In genomic region chr1:155522069-155522468, GRCh38 we compare ENCODE assay signal across 20 cellular contexts. TPM values are rescaled to one million over a fixed set of nuclear protein-coding genes. Genes with fewer than 3 reads are reported as not detected.
A peak's percentile ranks its signal among the peaks of the same experiment; 100 is the strongest.
DNase-seq lines count a peak whose midpoint lies in the region; ATAC-seq and TF ChIP-seq lines count a peak whose summit lies in the region.
"Had no signal": no experiment of that assay in that cellular context is flagged by ENCODE, and none has a peak within 500 bp of the region (broad histone marks: within the 10 kb centered on the region; RNA-seq: fewer than 3 reads in every experiment).

No MANE protein-coding gene starts in this region.

- TF ChIP-seq CTCF in BJ (IDR thresholded peaks at IDR 0.05; ENCODE audit: insufficient read depth, low read depth, low read length) (no peak), osteocyte (IDR thresholded peaks at IDR 0.05) (no peak)

- peaks cover 7% of the 10 kb centered on the region; the same call in 1 of the 2 replicates for H4K20me1 ChIP-seq in GM23248 (ENCODE audit: insufficient read depth)

- 79 to 84% methylated on average over 2 of the region's 2 CpGs for WGBS in GM23248 (ENCODE audit: low coverage in 1 of 2, low lambda C conversion rate in 2 of 2, missing lambda C conversion rate in 2 of 2), 2 experiments

- H3K4me2 ChIP-seq in GM23248 (ENCODE audit: unreplicated experiment), result peak overlapping the region; percentile 4

- in situ Hi-C loops in GM23248 (cut with MboI), result no loop called here

- peak; percentile 64 for ATAC-seq in SK-N-SH treated with all-trans-retinoic acid at 6 μM for 48 hours
- ATAC-seq in GM19395 (IDR thresholded peaks at IDR 0.05; ENCODE audit: unreplicated experiment), result no peak
- ATAC-seq: Panc1 had no signal

- H3K27me3 Mint-ChIP-seq in osteocyte (ENCODE audit: unreplicated experiment), result no peaks in the 10 kb centered on the region

- H3K27ac ChIP-seq in GM23248, result peak overlapping the region; percentile 31; the same call in 1 of the 2 replicates

- no peak overlapping the region for H2AFZ ChIP-seq in GM23248

- no peaks in the 10 kb centered on the region for H3K9me3 ChIP-seq in GM23248 (ENCODE audit: low read depth)

- no peaks in the 10 kb centered on the region for H3F3A ChIP-seq in GM23248 (ENCODE audit: insufficient read depth)

- H3K4me3 Mint-ChIP-seq in osteocyte (ENCODE audit: unreplicated experiment), result no peak overlapping the region

- DNase-seq in BJ (ENCODE audit: low read depth) (peak; percentile 26), GM23248 (peak; percentile 41), lung microvascular endothelial cell (ENCODE audit: low read depth in 2 of 2) (peak; percentile 4 to 5), osteocyte (ENCODE audit: extremely low spot score, unreplicated experiment) (no peak), DMS 273 treated with DMSO at 0.1 percent for 48 hours (lab: John Stamatoyannopoulos, UW) (no peak)
- DNase-seq: AML-193; DMS53; GOT3; HCEC 1CT; KBM-7; NCI-H1105; NCI-H146; NCI-H2029; NCI-H345; NCI-H524; NCI-H774; NK-92 treated with Interleukin-12 subunit alpha and Interleukin-12 subunit beta, amount 100 ng/mL, for 24 hours had no signal

- no peak overlapping the region for H3K27ac Mint-ChIP-seq in osteocyte (ENCODE audit: unreplicated experiment)

- H3K36me3 ChIP-seq in BJ (ENCODE audit: control insufficient read depth, insufficient read depth, low read length) (no peaks in the 10 kb centered on the region), GM23248 (ENCODE audit: low read depth) (no peaks in the 10 kb centered on the region)

- H3K27me3 ChIP-seq in BJ (ENCODE audit: control insufficient read depth, insufficient read depth, low read length) (no peaks in the 10 kb centered on the region), GM23248 (replicated peaks; ENCODE audit: insufficient read depth) (no peaks in the 10 kb centered on the region)

- no peak overlapping the region for H3K9ac ChIP-seq in GM23248

- H3K9me2 ChIP-seq in GM23248 (ENCODE audit: insufficient read depth), result no peaks in the 10 kb centered on the region

- H3K4me1 Mint-ChIP-seq in osteocyte (ENCODE audit: unreplicated experiment), result peaks cover 3% of the 10 kb centered on the region

- CTCF ChIA-PET in BJ (lab: Yijun Ruan, JAX), result no interaction called here

- H3K9me3 Mint-ChIP-seq in osteocyte (ENCODE audit: unreplicated experiment), result no peaks in the 10 kb centered on the region

- peaks cover 14% of the 10 kb centered on the region for H3K36me3 Mint-ChIP-seq in osteocyte (ENCODE audit: unreplicated experiment)

- POLR2A ChIA-PET in BJ (lab: Charles Lee), result no interaction called here

- H3K4me1 ChIP-seq in GM23248 (ENCODE audit: insufficient read depth), result peaks cover 8% of the 10 kb centered on the region; the same call in 1 of the 2 replicates

- H3K4me3 ChIP-seq in BJ (ENCODE audit: low read depth, low read length), result no peak overlapping the region
- no peak overlapping the region for H3K4me3 ChIP-seq in GM23248

- H3K79me2 ChIP-seq in GM23248 (ENCODE audit: insufficient read depth), result peaks cover 97% of the 10 kb centered on the region

TF ChIP-seq in SK-N-SH treated with all-trans-retinoic acid at 6 μM for 48 hours, 23 proteins besides CTCF, POLR2A, EP300 and RAD21:
- no peak for TF ChIP-seq CSRNP3 (CRISPR knock-in tag; IDR thresholded peaks at IDR 0.05)
- TF ChIP-seq TSHZ2 (CRISPR knock-in tag; IDR thresholded peaks at IDR 0.05), result no peak

RNA-seq across cellular contexts. Expression of gene ASH1L, which starts 40.5 kb away (rescaled TPM):
- polyA plus RNA-seq in BJ (2011; rRNA removed), result 20.9 and 22.2 TPM in 2 replicates
- polyA minus RNA-seq in BJ (2011; rRNA and poly(A)+ RNA removed), result 32.2 and 46.8 TPM in 2 replicates
- 18.2 and 20.0 TPM in 2 replicates for total RNA-seq in GM23248 (2014; rRNA removed; shearing (Covaris generic))
- polyA plus RNA-seq in GM23248 (2016; fragmentation: Nextera tagmentation; extraction: Ambion mirVana), result 15.2 and 15.9 TPM in 2 replicates
- 12.0 and 17.9 TPM in 2 replicates for total RNA-seq in lung microvascular endothelial cell
- 46.3 and 51.5 TPM in 2 replicates for total RNA-seq in osteocyte

Comparison
In these comparisons a context has a peak if more than half of its experiments do, and no peak if none do; other contexts are left out.
1. DNase-seq: peak in BJ (single experiment), GM23248 (single experiment) and lung microvascular endothelial cell (2 of 2); none in osteocyte (single experiment) and DMS 273 treated with DMSO at 0.1 percent for 48 hours (single experiment).